10 cellular contexts compared by ENCODE assay signal in the genomic region with DNA sequence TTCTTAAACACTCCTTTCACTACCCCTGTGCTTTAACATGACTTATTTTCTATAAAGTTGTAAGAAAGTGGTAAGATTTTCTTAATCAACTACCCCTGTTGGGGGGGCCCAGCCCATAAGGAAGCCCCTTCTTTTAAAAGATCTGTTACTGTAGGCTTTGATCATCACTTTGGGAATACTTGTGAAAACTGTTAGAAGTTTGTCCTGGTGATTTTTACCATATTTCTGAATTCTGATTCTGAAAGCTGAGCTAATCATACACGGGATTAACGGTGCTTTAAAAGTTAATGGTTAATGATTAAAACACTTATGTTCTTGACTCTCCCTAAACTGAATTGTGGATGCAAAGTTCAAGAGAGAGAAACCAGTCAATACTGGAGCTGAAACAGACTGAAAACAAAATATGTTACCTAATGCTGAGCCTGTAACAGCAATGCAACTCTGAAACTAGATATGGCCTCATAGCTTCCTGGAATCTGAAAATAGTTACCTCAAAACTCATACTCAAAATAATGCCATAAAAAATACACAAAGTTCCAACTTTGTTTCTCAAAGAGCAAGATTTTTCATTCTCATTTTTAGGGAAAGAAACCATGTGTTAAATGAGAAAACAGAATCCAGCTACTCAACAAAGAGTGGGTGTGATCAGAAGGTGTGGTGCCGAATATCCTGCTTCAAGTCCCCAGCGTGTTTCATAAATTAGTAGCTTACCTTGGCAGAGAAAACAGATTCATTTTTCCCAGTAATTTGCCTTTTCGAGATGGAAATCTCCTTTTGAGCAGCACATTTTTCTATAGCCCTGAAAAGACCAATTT. TPM values are rescaled to one million over a fixed set of nuclear protein-coding genes. Genes with fewer than 3 reads are reported as not detected.
DNase-seq lines count a peak whose midpoint lies in the region; ATAC-seq and TF ChIP-seq lines count a peak whose summit lies in the region.
"Had no signal": no experiment of that assay in that cellular context is flagged by ENCODE, and none has a peak within 500 bp of the region (broad histone marks: within the 10 kb centered on the region; RNA-seq: fewer than 3 reads in every experiment).

No MANE protein-coding gene starts in this region.

- no peaks in the 10 kb centered on the region for H3K79me2 ChIP-seq in hepatocyte

- peak overlapping the region; percentile 87 for H3K27ac ChIP-seq in AG04450 (ENCODE audit: low read depth, low read length)
- peak overlapping the region; percentile 82 for H3K27ac ChIP-seq in hepatocyte
- no peak overlapping the region for H3K27ac ChIP-seq in CD8-positive, alpha-beta T cell (ENCODE audit: low read depth, low read length)

- TF ChIP-seq CTCF in AG04450 (IDR thresholded peaks at IDR 0.05; ENCODE audit: low read depth, low read length) (no peak), hepatocyte (IDR thresholded peaks at IDR 0.05; ENCODE audit: poor library complexity) (no peak)
- no peak for TF ChIP-seq CTCF in CD8-positive, alpha-beta T cell (IDR thresholded peaks at IDR 0.05)

- ATAC-seq in GM21367 (IDR thresholded peaks at IDR 0.05; ENCODE audit: unreplicated experiment) (peak; percentile 58), HG03469 (IDR thresholded peaks at IDR 0.05; ENCODE audit: unreplicated experiment) (peak; percentile 61)
- ATAC-seq in CD8-positive, alpha-beta T cell, result no peak

- peak overlapping the region; percentile 7 for H2AFZ ChIP-seq in hepatocyte

- no peaks in the 10 kb centered on the region for H3K27me3 Mint-ChIP-seq in CD8-positive, alpha-beta T cell (ENCODE audit: low read depth)

- no peaks in the 10 kb centered on the region for H3K27me3 ChIP-seq in AG04450 (ENCODE audit: control insufficient read depth, insufficient read depth, low read length)
- no peaks in the 10 kb centered on the region for H3K27me3 ChIP-seq in hepatocyte
- no peaks in the 10 kb centered on the region for H3K27me3 ChIP-seq in CD8-positive, alpha-beta T cell (ENCODE audit: insufficient read depth, low read length)

- no peaks in the 10 kb centered on the region for H3K9me3 ChIP-seq in AG04450 (ENCODE audit: control insufficient read depth, insufficient read depth, low read length)
- H3K9me3 ChIP-seq in hepatocyte (ENCODE audit: low read depth), result no peaks in the 10 kb centered on the region
- H3K9me3 ChIP-seq in CD8-positive, alpha-beta T cell (ENCODE audit: low read length), result no peaks in the 10 kb centered on the region

- H3K4me2 ChIP-seq in hepatocyte, result peak overlapping the region; percentile 55

- WGBS in hepatocyte (ENCODE audit: low lambda C conversion rate, missing lambda C conversion rate), result 66% methylated on average over 5 of the region's 5 CpGs

- no peaks in the 10 kb centered on the region for H3K4me1 Mint-ChIP-seq in CD8-positive, alpha-beta T cell (ENCODE audit: low read depth)

- H3K4me3 ChIP-seq in AG04450 (ENCODE audit: low read depth, low read length), result no peak overlapping the region
- no peak overlapping the region for H3K4me3 ChIP-seq in hepatocyte
- no peak overlapping the region for H3K4me3 ChIP-seq in CD8-positive, alpha-beta T cell (ENCODE audit: low read depth, low read length)

- intact Hi-C loops in CD8-positive, alpha-beta T cell (cut with DNase I, micrococcal nuclease), result loop anchor here in 1 of 2 experiments (2.0 kb wide), 2 partner anchors 409 to 937 kb away; partner anchors contain the start of gene METAP1

- H3K36me3 ChIP-seq in hepatocyte (replicated peaks; ENCODE audit: insufficient read depth, low read depth), result no peaks in the 10 kb centered on the region
- H3K36me3 ChIP-seq in CD8-positive, alpha-beta T cell (ENCODE audit: insufficient read depth, low read length), result no peaks in the 10 kb centered on the region

- no peaks in the 10 kb centered on the region for H3K36me3 Mint-ChIP-seq in CD8-positive, alpha-beta T cell
- H3K36me3 Mint-ChIP-seq: stimulated activated naive B cell treated with anti-CD40 and anti-IgM and Interleukin-4, amounts not matched to agents 10 μg/mL and 1 μg/mL and 100 μg/mL, for 72 hours had no signal

- no peak for DNase-seq in AG04450 (ENCODE audit: low read depth, low spot score)
- peak; percentile 40 for DNase-seq in hepatocyte (ENCODE audit: low spot score)
- no peak for DNase-seq in NCI-H2171 treated with DMSO at 0.1 percent for 48 hours (lab: John Stamatoyannopoulos, UW)
- DNase-seq in CD8-positive, alpha-beta T cell, result no peak
- no peak for DNase-seq in NCI-H1048 (lab: John Stamatoyannopoulos, UW)
- DNase-seq in stimulated activated naive CD4-positive, alpha-beta T cell (lab: John Stamatoyannopoulos, UW), result no peak

- POLR2A ChIA-PET in AG04450 (lab: Yijun Ruan, JAX), result interaction anchor here (0.8 to 1.6 kb wide), 3 partner anchors 14 to 325 kb away, joined by 3 to 9 read pairs (median 4); no protein-coding TSS in a partner anchor
- POLR2A ChIA-PET in CD8-positive, alpha-beta T cell (lab: Charles Lee), result interaction anchor here (0.5 kb wide), 1 partner anchor 1220 kb away, joined by 3 read pairs; no protein-coding TSS in a partner anchor

- no peaks in the 10 kb centered on the region for H3K9me2 ChIP-seq in hepatocyte (replicated peaks; ENCODE audit: insufficient read depth)

- H4K20me1 ChIP-seq in hepatocyte (ENCODE audit: insufficient read depth, poor library complexity, severe bottlenecking), result no peaks in the 10 kb centered on the region

- H3K27ac Mint-ChIP-seq in CD8-positive, alpha-beta T cell, result no peak overlapping the region

- CTCF ChIA-PET in AG04450 (lab: Charles Lee), result interaction anchor here (0.5 to 10.8 kb wide), 11 partner anchors 12 to 961 kb away, joined by 3 to 122 read pairs (median 7); partner anchors contain the start of gene METAP1
- CTCF ChIA-PET in CD8-positive, alpha-beta T cell (lab: Charles Lee), result interaction anchor here (0.6 to 3.8 kb wide), 9 partner anchors 8 to 936 kb away, joined by 3 to 15 read pairs (median 3); partner anchors contain the start of gene METAP1

- H3K9me3 Mint-ChIP-seq in CD8-positive, alpha-beta T cell, result no peaks in the 10 kb centered on the region
- H3K9me3 Mint-ChIP-seq: stimulated activated naive B cell treated with anti-CD40 and anti-IgM and Interleukin-4, amounts not matched to agents 10 μg/mL and 1 μg/mL and 100 μg/mL, for 72 hours had no signal

- peaks cover 22% of the 10 kb centered on the region for H3K4me1 ChIP-seq in hepatocyte (ENCODE audit: insufficient read depth)
- no peaks in the 10 kb centered on the region for H3K4me1 ChIP-seq in CD8-positive, alpha-beta T cell (ENCODE audit: insufficient read depth, low read length)

- H3K4me3 Mint-ChIP-seq in CD8-positive, alpha-beta T cell, result no peak overlapping the region
- H3K4me3 Mint-ChIP-seq: stimulated activated naive B cell treated with anti-CD40 and anti-IgM and Interleukin-4, amounts not matched to agents 10 μg/mL and 1 μg/mL and 100 μg/mL, for 72 hours had no signal

RNA-seq across cellular contexts. Expression of gene ADH7, which starts 31.6 kb away (rescaled TPM):
- polyA plus RNA-seq in AG04450 (2011; rRNA removed), result not detected in 2 replicates
- not detected in 2 replicates for polyA minus RNA-seq in AG04450 (2011; rRNA and poly(A)+ RNA removed)
- total RNA-seq in hepatocyte, result not detected in 2 replicates
- polyA plus RNA-seq in hepatocyte, result not detected in 2 replicates
- total RNA-seq in CD8-positive, alpha-beta T cell, result not detected
- total RNA-seq: RPMI7951 had no signal

RNA-seq across cellular contexts. Expression of gene ADH1C, which starts 51.0 kb away (rescaled TPM):
- polyA plus RNA-seq in AG04450 (2011; rRNA removed) (0.77 and 0.88 TPM in 2 replicates), hepatocyte (3.7 and 4.4 TPM in 2 replicates)
- polyA minus RNA-seq in AG04450 (2011; rRNA and poly(A)+ RNA removed), result 0.64 and 0.65 TPM in 2 replicates
- total RNA-seq in hepatocyte, result 9.2 and 13.7 TPM in 2 replicates
- total RNA-seq in CD8-positive, alpha-beta T cell, result not detected

Comparison
In these comparisons a context has a peak if more than half of its experiments do, and no peak if none do; other contexts are left out.
1. RNA of gene ADH1C, which starts 51.0 kb away (total RNA-seq): 9.2 to 13.7 TPM in hepatocyte; not detected in CD8-positive, alpha-beta T cell; every median in the first group is over 10 times any median in the second.